ENCODE assay signal across 25 cellular contexts in the genomic region with DNA sequence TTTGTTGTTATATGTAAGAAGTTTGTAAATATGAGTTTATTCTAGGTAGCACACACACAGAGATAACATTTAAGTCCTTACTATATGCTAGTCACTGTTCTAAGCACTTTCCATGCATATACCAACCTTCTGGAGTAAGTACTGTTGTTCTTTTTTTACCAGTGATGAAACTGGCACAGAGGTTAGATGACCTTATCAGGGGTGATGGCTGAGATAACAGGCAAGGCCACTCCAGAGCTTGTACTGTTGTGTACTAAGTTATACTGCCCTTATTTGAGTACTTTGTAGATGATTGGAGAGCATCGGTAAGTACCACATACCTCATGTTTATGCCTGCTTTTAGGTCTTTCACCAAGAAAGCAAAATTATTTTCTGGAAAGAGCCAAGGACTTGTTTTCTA. TPM values are rescaled to one million over a fixed set of nuclear protein-coding genes. Genes with fewer than 3 reads are reported as not detected.
DNase-seq lines count a peak whose midpoint lies in the region; ATAC-seq and TF ChIP-seq lines count a peak whose summit lies in the region.
"Had no signal": no experiment of that assay in that cellular context is flagged by ENCODE, and none has a peak within 500 bp of the region (broad histone marks: within the 10 kb centered on the region; RNA-seq: fewer than 3 reads in every experiment).

No MANE protein-coding gene starts in this region.

- peaks cover 6% of the 10 kb centered on the region for H4K20me1 ChIP-seq in Loucy (ENCODE audit: insufficient read depth, low read length, poor library complexity, severe bottlenecking)

- H3K4me3 Mint-ChIP-seq in activated naive CD8-positive, alpha-beta T cell treated with anti-CD3 and anti-CD28 coated beads, Interleukin-2, amount 50 U/mL, for 24 hours = no peak overlapping the region
- H3K4me3 Mint-ChIP-seq in activated naive CD8-positive, alpha-beta T cell treated with anti-CD3 and anti-CD28 coated beads for 36 hours = no peak overlapping the region
- H3K4me3 Mint-ChIP-seq in activated T-helper 2 cell treated with anti-CD3 and anti-CD28 coated beads, Interferon-gamma antibody, Interleukin-2, Interleukin-4, amounts not matched to agents 10 μg/mL and 5 μg/mL and 100 μg/mL, durations not matched to agents 14 hours and 24 hours and 36 hours (ENCODE audit: low read depth) = no peak overlapping the region
- H3K4me3 Mint-ChIP-seq: CD14-positive monocyte; CD4-positive, alpha-beta memory T cell; CD4-positive, CD25-positive, alpha-beta regulatory T cell; CD8-positive, alpha-beta memory T cell had no signal

- 38% methylated on average over 1 of the region's 1 CpG for WGBS in right lobe of liver (ENCODE audit: insufficient coverage, low coverage, low lambda C conversion rate, missing lambda C conversion rate)

- H3F3A ChIP-seq in Loucy (ENCODE audit: low read depth) = no peaks in the 10 kb centered on the region

- H3K27ac ChIP-seq in right lobe of liver = peak overlapping the region in 1 of 3 donors; percentile 1
- H3K27ac ChIP-seq: BLaER1 had no signal

- no peak overlapping the region for H3K9ac ChIP-seq in Loucy (ENCODE audit: low read depth, low read length, poor library complexity, severe bottlenecking)
- H3K9ac ChIP-seq: BLaER1 had no signal

- H3K4me3 ChIP-seq in Loucy (ENCODE audit: low read length, poor library complexity, severe bottlenecking) (no peak overlapping the region), right lobe of liver (no peak overlapping the region)
- H3K4me3 ChIP-seq: BLaER1, GM12878 had no signal

- H3K4me1 ChIP-seq in Loucy (ENCODE audit: insufficient read depth, low read length, poor library complexity, severe bottlenecking) = peaks cover 24% of the 10 kb centered on the region
- peaks cover 0 to 32% (median 7%) of the 10 kb centered on the region in 4 donors for H3K4me1 ChIP-seq in right lobe of liver
- H3K4me1 ChIP-seq: BE2C had no signal

- no peak overlapping the region for H3K27ac Mint-ChIP-seq in activated naive CD8-positive, alpha-beta T cell treated with anti-CD3 and anti-CD28 coated beads, Interleukin-2, amount 50 U/mL, for 24 hours
- no peak overlapping the region for H3K27ac Mint-ChIP-seq in activated naive CD8-positive, alpha-beta T cell treated with anti-CD3 and anti-CD28 coated beads for 36 hours
- H3K27ac Mint-ChIP-seq in activated T-helper 2 cell treated with anti-CD3 and anti-CD28 coated beads, Interferon-gamma antibody, Interleukin-2, Interleukin-4, amounts not matched to agents 10 μg/mL and 5 μg/mL and 100 μg/mL, durations not matched to agents 14 hours and 24 hours and 36 hours = peak overlapping the region; percentile 40
- H3K27ac Mint-ChIP-seq: CD14-positive monocyte had no signal

- H3K27me3 ChIP-seq in Loucy (ENCODE audit: insufficient read depth, low read length, poor library complexity, severe bottlenecking) (no peaks in the 10 kb centered on the region), right lobe of liver (no peaks in the 10 kb centered on the region)
- H3K27me3 ChIP-seq: BE2C, BLaER1 had no signal

- peaks cover 43% of the 10 kb centered on the region; the same call in 1 of the 2 replicates for H3K36me3 ChIP-seq in Loucy (ENCODE audit: insufficient read depth, low read length)
- H3K36me3 ChIP-seq in right lobe of liver = peaks cover 20 to 72% (median 43%) of the 10 kb centered on the region in 4 donors

- TF ChIP-seq CTCF in Loucy (conservative IDR thresholded peaks at IDR 0.05; ENCODE audit: low read length) (no peak), right lobe of liver (IDR thresholded peaks at IDR 0.05) (no peak)

- no peaks in the 10 kb centered on the region for H3K27me3 Mint-ChIP-seq in activated naive CD8-positive, alpha-beta T cell treated with anti-CD3 and anti-CD28 coated beads, Interleukin-2, amount 50 U/mL, for 24 hours
- no peaks in the 10 kb centered on the region for H3K27me3 Mint-ChIP-seq in activated naive CD8-positive, alpha-beta T cell treated with anti-CD3 and anti-CD28 coated beads for 36 hours
- H3K27me3 Mint-ChIP-seq in activated T-helper 2 cell treated with anti-CD3 and anti-CD28 coated beads, Interferon-gamma antibody, Interleukin-2, Interleukin-4, amounts not matched to agents 10 μg/mL and 5 μg/mL and 100 μg/mL, durations not matched to agents 14 hours and 24 hours and 36 hours (ENCODE audit: low read depth) = no peaks in the 10 kb centered on the region
- H3K27me3 Mint-ChIP-seq: CD4-positive, alpha-beta memory T cell; CD4-positive, CD25-positive, alpha-beta regulatory T cell; CD8-positive, alpha-beta memory T cell had no signal

- H3K36me3 Mint-ChIP-seq in activated naive CD8-positive, alpha-beta T cell treated with anti-CD3 and anti-CD28 coated beads, Interleukin-2, amount 50 U/mL, for 24 hours (ENCODE audit: low read depth) = peaks cover 65% of the 10 kb centered on the region
- peaks cover 63% of the 10 kb centered on the region for H3K36me3 Mint-ChIP-seq in activated naive CD8-positive, alpha-beta T cell treated with anti-CD3 and anti-CD28 coated beads for 36 hours
- H3K36me3 Mint-ChIP-seq in activated T-helper 2 cell treated with anti-CD3 and anti-CD28 coated beads, Interferon-gamma antibody, Interleukin-2, Interleukin-4, amounts not matched to agents 10 μg/mL and 5 μg/mL and 100 μg/mL, durations not matched to agents 14 hours and 24 hours and 36 hours (ENCODE audit: low read depth) = peaks cover 84% of the 10 kb centered on the region

- H3K9me2 ChIP-seq in Loucy (replicated peaks; ENCODE audit: low read depth, low read length) = no peaks in the 10 kb centered on the region

- no peak for DNase-seq in activated naive CD8-positive, alpha-beta T cell treated with anti-CD3 and anti-CD28 coated beads, Interleukin-2, amount 50 U/mL, for 24 hours
- no peak for DNase-seq in activated naive CD8-positive, alpha-beta T cell treated with anti-CD3 and anti-CD28 coated beads for 36 hours
- DNase-seq in activated T-helper 2 cell treated with anti-CD3 and anti-CD28 coated beads, Interferon-gamma antibody, Interleukin-2, Interleukin-4, amounts not matched to agents 10 μg/mL and 5 μg/mL and 100 μg/mL, durations not matched to agents 14 hours and 24 hours and 36 hours (ENCODE audit: low spot score) = no peak
- DNase-seq in right lobe of liver = no peak
- DNase-seq in SKM-1 treated with dmso at 0.1 percent for 144 hours (lab: John Stamatoyannopoulos, UW; ENCODE audit: unreplicated experiment) = no peak
- DNase-seq in NCI-H1436 treated with DMSO at 0.1 percent for 48 hours (lab: John Stamatoyannopoulos, UW) = no peak
- DNase-seq: 8988T; ACHN; BE2C; C1 segment of cervical spinal cord; CD4-positive, alpha-beta memory T cell; CD4-positive, CD25-positive, alpha-beta regulatory T cell; CD8-positive, alpha-beta memory T cell; COR-L47; DMS 273 treated with DMSO at 0.1 percent for 48 hours; DMS153; DMS53; DMS79; DND-41; EL; GDM1 had no signal

- no peak overlapping the region for H2AFZ ChIP-seq in Loucy (ENCODE audit: low read length)

- peaks cover 30% of the 10 kb centered on the region for H3K4me1 Mint-ChIP-seq in activated naive CD8-positive, alpha-beta T cell treated with anti-CD3 and anti-CD28 coated beads, Interleukin-2, amount 50 U/mL, for 24 hours
- H3K4me1 Mint-ChIP-seq in activated naive CD8-positive, alpha-beta T cell treated with anti-CD3 and anti-CD28 coated beads for 36 hours = peaks cover 33% of the 10 kb centered on the region
- H3K4me1 Mint-ChIP-seq in activated T-helper 2 cell treated with anti-CD3 and anti-CD28 coated beads, Interferon-gamma antibody, Interleukin-2, Interleukin-4, amounts not matched to agents 10 μg/mL and 5 μg/mL and 100 μg/mL, durations not matched to agents 14 hours and 24 hours and 36 hours (ENCODE audit: low read depth) = peaks cover 25% of the 10 kb centered on the region

- ATAC-seq in activated naive CD8-positive, alpha-beta T cell treated with anti-CD3 and anti-CD28 coated beads, Interleukin-2, amount 50 U/mL, for 24 hours = peak; percentile 21
- peak; percentile 67 to 84 (median 76) for ATAC-seq in right lobe of liver
- ATAC-seq: GM12878 had no signal

- H3K9me3 ChIP-seq in Loucy (ENCODE audit: insufficient read depth, low read depth, low read length) (no peaks in the 10 kb centered on the region), right lobe of liver (no peaks in the 10 kb centered on the region)
- H3K9me3 ChIP-seq: BE2C, BLaER1 had no signal

- intact Hi-C loops in activated T-helper 2 cell treated with anti-CD3 and anti-CD28 coated beads, Interferon-gamma antibody, Interleukin-2, Interleukin-4, amounts not matched to agents 10 μg/mL and 5 μg/mL and 100 μg/mL, durations not matched to agents 14 hours and 24 hours and 36 hours (cut with micrococcal nuclease) = no loop called here
- intact Hi-C loops in right lobe of liver (cut with DNase I) = no loop called here

- no peaks in the 10 kb centered on the region for H3K9me3 Mint-ChIP-seq in activated naive CD8-positive, alpha-beta T cell treated with anti-CD3 and anti-CD28 coated beads, Interleukin-2, amount 50 U/mL, for 24 hours
- H3K9me3 Mint-ChIP-seq in activated naive CD8-positive, alpha-beta T cell treated with anti-CD3 and anti-CD28 coated beads for 36 hours = no peaks in the 10 kb centered on the region
- no peaks in the 10 kb centered on the region for H3K9me3 Mint-ChIP-seq in activated T-helper 2 cell treated with anti-CD3 and anti-CD28 coated beads, Interferon-gamma antibody, Interleukin-2, Interleukin-4, amounts not matched to agents 10 μg/mL and 5 μg/mL and 100 μg/mL, durations not matched to agents 14 hours and 24 hours and 36 hours
- H3K9me3 Mint-ChIP-seq: CD14-positive monocyte; CD4-positive, alpha-beta memory T cell; CD4-positive, CD25-positive, alpha-beta regulatory T cell; CD8-positive, alpha-beta memory T cell had no signal

- peaks cover 20% of the 10 kb centered on the region for H3K79me2 ChIP-seq in Loucy (ENCODE audit: insufficient read depth, low read length)

- peak overlapping the region; percentile 10 for H3K4me2 ChIP-seq in Loucy (ENCODE audit: low read depth, low read length, poor library complexity, severe bottlenecking)
- H3K4me2 ChIP-seq: BLaER1 had no signal

- no peak for TF ChIP-seq POLR2A in right lobe of liver (IDR thresholded peaks at IDR 0.05)

RNA-seq across cellular contexts. Expression of a gene that starts 6.2 kb away (rescaled TPM):
- total RNA-seq in activated naive CD8-positive, alpha-beta T cell treated with anti-CD3 and anti-CD28 coated beads for 36 hours = 10 to 100 TPM; 78.7 to 79.8 TPM
- 48.0 and 49.4 TPM in 2 replicates for total RNA-seq in activated T-helper 2 cell treated with anti-CD3 and anti-CD28 coated beads, Interferon-gamma antibody, Interleukin-2, Interleukin-4, amounts not matched to agents 10 μg/mL and 5 μg/mL and 100 μg/mL, durations not matched to agents 14 hours and 24 hours and 36 hours
- 10 to 100 TPM; 11.7 to 18.1 (median 14.4) TPM for total RNA-seq in right lobe of liver

RNA-seq across cellular contexts. Expression of a gene that starts 26.7 kb away (rescaled TPM):
- total RNA-seq in activated naive CD8-positive, alpha-beta T cell treated with anti-CD3 and anti-CD28 coated beads for 36 hours = 1 to 10 TPM; 7.0 to 7.6 TPM
- 10.6 and 11.0 TPM in 2 replicates for total RNA-seq in activated T-helper 2 cell treated with anti-CD3 and anti-CD28 coated beads, Interferon-gamma antibody, Interleukin-2, Interleukin-4, amounts not matched to agents 10 μg/mL and 5 μg/mL and 100 μg/mL, durations not matched to agents 14 hours and 24 hours and 36 hours
- 1 to 10 TPM; 4.3 to 6.6 (median 5.5) TPM for total RNA-seq in right lobe of liver
